In the genomic region with DNA sequence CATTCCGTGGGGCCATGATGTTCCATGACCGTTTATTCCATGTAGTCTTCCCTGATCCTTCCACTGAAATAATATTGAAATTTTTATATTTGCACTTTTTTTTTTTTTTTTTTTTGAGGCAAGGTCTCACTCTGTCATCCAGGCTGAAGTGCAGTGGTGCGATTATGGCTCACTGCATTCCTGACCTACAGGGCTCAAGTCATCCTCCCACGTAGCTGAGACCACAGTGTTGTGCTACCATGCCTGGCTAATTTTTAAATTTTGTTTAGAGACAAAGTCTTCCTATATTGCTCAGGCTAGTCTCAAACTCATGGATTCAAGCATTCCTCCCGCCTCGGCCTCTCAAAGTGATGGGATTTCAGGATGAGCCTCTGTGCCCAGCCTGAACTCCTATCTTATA, we compare ENCODE assay signal across 18 cellular contexts.
DNase-seq lines count a peak whose midpoint lies in the region; ATAC-seq, FAIRE-seq and TF ChIP-seq lines count a peak whose summit lies in the region.
"Had no signal": no experiment of that assay in that cellular context is flagged by ENCODE, and none has a peak within 500 bp of the region (broad histone marks: within the 10 kb centered on the region; RNA-seq: fewer than 3 reads in every experiment).

No MANE protein-coding gene starts in this region.

- no peaks in the 10 kb centered on the region for H3K4me1 Mint-ChIP-seq in stimulated activated naive B cell treated with anti-CD40 and anti-IgM and Interleukin-4, amounts not matched to agents 10 μg/mL and 1 μg/mL and 100 μg/mL, for 72 hours
- H3K4me1 Mint-ChIP-seq: CD14-positive monocyte; CD4-positive, alpha-beta memory T cell; GM23338 had no signal

- H3K4me3 Mint-ChIP-seq in stimulated activated naive B cell treated with anti-CD40 and anti-IgM and Interleukin-4, amounts not matched to agents 10 μg/mL and 1 μg/mL and 100 μg/mL, for 72 hours: no peak overlapping the region
- H3K4me3 Mint-ChIP-seq: CD14-positive monocyte; CD4-positive, alpha-beta memory T cell; GM23338 had no signal

- DNase-seq in RCC 7860 (ENCODE audit: low spot score) (peak; percentile 46), epithelial cell of proximal tubule (ENCODE audit: low read depth) (peak; percentile 4), kidney tubule cell (ENCODE audit: low spot score) (peak; percentile 54), lower leg skin (ENCODE audit: low spot score in 2 of 2) (no peak), SHP77 (lab: John Stamatoyannopoulos, UW) (no peak)
- no peak for DNase-seq in stimulated activated naive B cell treated with anti-CD40 and anti-IgM and Interleukin-4, amounts not matched to agents 10 μg/mL and 1 μg/mL and 100 μg/mL, for 72 hours
- DNase-seq: 8988T; Calu3; CD4-positive, alpha-beta memory T cell; DMS79 treated with DMSO at 0.1 percent for 48 hours; GF-D8; HCEC 1CT had no signal

- intact Hi-C loops in lower leg skin (cut with DNase I; ENCODE audit: low total_unique reads): no loop called here

- H3K27me3 Mint-ChIP-seq in stimulated activated naive B cell treated with anti-CD40 and anti-IgM and Interleukin-4, amounts not matched to agents 10 μg/mL and 1 μg/mL and 100 μg/mL, for 72 hours: no peaks in the 10 kb centered on the region
- H3K27me3 Mint-ChIP-seq: CD4-positive, alpha-beta memory T cell had no signal

- WGBS in lower leg skin, 2 donors: 96% methylated on average over 6 of the region's 6 CpGs

- ATAC-seq in stimulated activated naive B cell treated with anti-CD40 and anti-IgM and Interleukin-4, amounts not matched to agents 10 μg/mL and 1 μg/mL and 100 μg/mL, for 72 hours (replicated peaks): no peak
- ATAC-seq in GM18870 (IDR thresholded peaks at IDR 0.05; ENCODE audit: unreplicated experiment): no peak
- ATAC-seq: GM23338 had no signal

- H3K4me3 ChIP-seq in epithelial cell of proximal tubule (ENCODE audit: low read depth, low read length): no peak overlapping the region
- no peak overlapping the region for H3K4me3 ChIP-seq in lower leg skin (ENCODE audit: low read depth, poor library complexity, severe bottlenecking)
- H3K4me3 ChIP-seq: BLaER1, GM23338 had no signal

- TF ChIP-seq CTCF in epithelial cell of proximal tubule (conservative IDR thresholded peaks at IDR 0.05; ENCODE audit: low read depth, low read length) (no peak), lower leg skin (IDR thresholded peaks at IDR 0.05) (no peak)

- FAIRE-seq in RCC 7860 (lab: Jason Lieb, UNC): peak; percentile 42
- FAIRE-seq: GM19239, H54 had no signal

- TF ChIP-seq POLR2A in lower leg skin (IDR thresholded peaks at IDR 0.05): no peak

- peak overlapping the region; percentile 20 for H3K27ac Mint-ChIP-seq in stimulated activated naive B cell treated with anti-CD40 and anti-IgM and Interleukin-4, amounts not matched to agents 10 μg/mL and 1 μg/mL and 100 μg/mL, for 72 hours
- H3K27ac Mint-ChIP-seq: CD4-positive, alpha-beta memory T cell; GM23338 had no signal

- H3K9me3 Mint-ChIP-seq in stimulated activated naive B cell treated with anti-CD40 and anti-IgM and Interleukin-4, amounts not matched to agents 10 μg/mL and 1 μg/mL and 100 μg/mL, for 72 hours: no peaks in the 10 kb centered on the region
- H3K9me3 Mint-ChIP-seq: GM23338 had no signal

- H3K36me3 Mint-ChIP-seq in stimulated activated naive B cell treated with anti-CD40 and anti-IgM and Interleukin-4, amounts not matched to agents 10 μg/mL and 1 μg/mL and 100 μg/mL, for 72 hours: no peaks in the 10 kb centered on the region
- H3K36me3 Mint-ChIP-seq: CD14-positive monocyte; CD4-positive, alpha-beta memory T cell had no signal

Comparison
In these comparisons a context has a peak if more than half of its experiments do, and no peak if none do; other contexts are left out.
1. DNase-seq: peak in RCC 7860 (single experiment), epithelial cell of proximal tubule (single experiment) and kidney tubule cell (single experiment); none in stimulated activated naive B cell treated with anti-CD40 and anti-IgM and Interleukin-4, amounts not matched to agents 10 μg/mL and 1 μg/mL and 100 μg/mL, for 72 hours (single experiment), lower leg skin (0 of 2) and SHP77 (0 of 2).